In the genomic region with DNA sequence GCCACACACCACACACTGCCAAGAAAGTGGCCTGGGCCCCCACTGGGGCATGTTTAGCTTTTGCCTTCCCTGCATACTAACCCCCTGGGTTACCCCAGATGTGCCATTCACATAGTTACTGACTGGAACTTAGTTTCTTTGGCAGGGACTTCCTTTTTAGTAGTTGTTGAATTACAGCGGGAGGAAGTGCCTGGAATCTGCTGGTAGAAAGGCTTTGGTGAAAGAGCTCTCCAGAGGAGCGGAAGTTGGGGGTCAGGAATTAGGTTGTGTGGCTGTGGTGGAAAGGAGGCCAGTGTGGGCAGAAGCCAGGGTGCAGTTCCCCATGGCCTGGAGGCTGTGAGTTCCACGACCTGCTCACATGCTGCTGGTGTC, we compare ENCODE assay signal across 16 cellular contexts.
DNase-seq lines count a peak whose midpoint lies in the region; ATAC-seq, FAIRE-seq and TF ChIP-seq lines count a peak whose summit lies in the region.
"Had no signal": no experiment of that assay in that cellular context is flagged by ENCODE, and none has a peak within 500 bp of the region (broad histone marks: within the 10 kb centered on the region; RNA-seq: fewer than 3 reads in every experiment).

No MANE protein-coding gene starts in this region.

- CTCF ChIA-PET in CD4-positive, alpha-beta memory T cell (lab: Charles Lee; ENCODE audit: partially characterized antibody), result interaction anchor here (0.6 to 0.9 kb wide), 2 partner anchors 25 to 84 kb away, joined by 3 read pairs; no protein-coding TSS in a partner anchor
- CTCF ChIA-PET in naive thymus-derived CD4-positive, alpha-beta T cell (lab: Charles Lee), result no interaction called here

- no peak for TF ChIP-seq EP300 in gastroesophageal sphincter (IDR thresholded peaks at IDR 0.05)

- no peak overlapping the region for H3K4me3 ChIP-seq in BLaER1 treated with 17β-estradiol and CSF1 and Interleukin-3, amounts not matched to agents 10 nM and 100 nM
- no peak overlapping the region for H3K4me3 ChIP-seq in CD4-positive, alpha-beta memory T cell (ENCODE audit: low read length in 2 of 2)
- no peak overlapping the region for H3K4me3 ChIP-seq in naive thymus-derived CD4-positive, alpha-beta T cell (ENCODE audit: low read length)
- H3K4me3 ChIP-seq in gastroesophageal sphincter, result no peak overlapping the region

- TF ChIP-seq CTCF in gastroesophageal sphincter (IDR thresholded peaks at IDR 0.05), result no peak

- peaks cover 0 to 1% (median 0%) of the 10 kb centered on the region in 8 donors for H3K9me3 Mint-ChIP-seq in CD4-positive, alpha-beta memory T cell
- H3K9me3 Mint-ChIP-seq in activated T-helper 1 cell treated with anti-CD3 and anti-CD28 coated beads, Interleukin-12 subunit alpha, Interleukin-12 subunit beta, Interleukin-2, Interleukin-4 antibody, amounts not matched to agents 30 ng/mL and 10 ng/mL and 1 ng/mL, durations not matched to agents 14 hours and 24 hours and 36 hours, result no peaks in the 10 kb centered on the region
- no peaks in the 10 kb centered on the region for H3K9me3 Mint-ChIP-seq in naive thymus-derived CD4-positive, alpha-beta T cell
- H3K9me3 Mint-ChIP-seq: activated naive CD8-positive, alpha-beta T cell treated with anti-CD3 and anti-CD28 coated beads, Interleukin-2, amount 10 ng/mL, durations not matched to agents 7 days and 5 days; stimulated activated naive B cell treated with anti-CD40 and anti-IgM and Interleukin-4, amounts not matched to agents 10 μg/mL and 1 μg/mL and 100 μg/mL, for 72 hours had no signal

- H3K27me3 Mint-ChIP-seq in CD4-positive, alpha-beta memory T cell, result no peaks in the 10 kb centered on the region
- H3K27me3 Mint-ChIP-seq in activated T-helper 1 cell treated with anti-CD3 and anti-CD28 coated beads, Interleukin-12 subunit alpha, Interleukin-12 subunit beta, Interleukin-2, Interleukin-4 antibody, amounts not matched to agents 30 ng/mL and 10 ng/mL and 1 ng/mL, durations not matched to agents 14 hours and 24 hours and 36 hours (ENCODE audit: insufficient read depth), result no peaks in the 10 kb centered on the region
- H3K27me3 Mint-ChIP-seq in naive thymus-derived CD4-positive, alpha-beta T cell, result no peaks in the 10 kb centered on the region
- H3K27me3 Mint-ChIP-seq: activated naive CD8-positive, alpha-beta T cell treated with anti-CD3 and anti-CD28 coated beads, Interleukin-2, amount 10 ng/mL, durations not matched to agents 7 days and 5 days; stimulated activated naive B cell treated with anti-CD40 and anti-IgM and Interleukin-4, amounts not matched to agents 10 μg/mL and 1 μg/mL and 100 μg/mL, for 72 hours had no signal

- peaks cover 96 to 100% (median 98%) of the 10 kb centered on the region in 11 experiments for H3K36me3 ChIP-seq in BLaER1 treated with 17β-estradiol and CSF1 and Interleukin-3, amounts not matched to agents 10 nM and 100 nM
- H3K36me3 ChIP-seq in CD4-positive, alpha-beta memory T cell (ENCODE audit: insufficient read depth, low read length), result peaks cover 84% of the 10 kb centered on the region
- peaks cover 16 to 94% (median 55%) of the 10 kb centered on the region in 3 experiments for H3K36me3 ChIP-seq in naive thymus-derived CD4-positive, alpha-beta T cell (ENCODE audit: control insufficient read depth in 2 of 3, insufficient read depth in 3 of 3, low read length in 3 of 3)
- peaks cover 0 to 100% of the 10 kb centered on the region in 2 donors for H3K36me3 ChIP-seq in gastroesophageal sphincter

- no peaks in the 10 kb centered on the region for H3K9me3 ChIP-seq in BLaER1 treated with 17β-estradiol and CSF1 and Interleukin-3, amounts not matched to agents 10 nM and 100 nM (replicated peaks in 1 of 11)
- no peaks in the 10 kb centered on the region for H3K9me3 ChIP-seq in CD4-positive, alpha-beta memory T cell (ENCODE audit: control insufficient read depth in 1 of 2, low read length in 2 of 2)
- no peaks in the 10 kb centered on the region for H3K9me3 ChIP-seq in naive thymus-derived CD4-positive, alpha-beta T cell (ENCODE audit: control insufficient read depth in 2 of 3, low read length in 3 of 3)
- no peaks in the 10 kb centered on the region for H3K9me3 ChIP-seq in gastroesophageal sphincter

- peaks cover 51 to 80% of the 10 kb centered on the region in 2 donors for H3K36me3 Mint-ChIP-seq in CD4-positive, alpha-beta memory T cell
- H3K36me3 Mint-ChIP-seq in activated T-helper 1 cell treated with anti-CD3 and anti-CD28 coated beads, Interleukin-12 subunit alpha, Interleukin-12 subunit beta, Interleukin-2, Interleukin-4 antibody, amounts not matched to agents 30 ng/mL and 10 ng/mL and 1 ng/mL, durations not matched to agents 14 hours and 24 hours and 36 hours (ENCODE audit: low read depth), result peaks cover 26% of the 10 kb centered on the region
- peaks cover 0 to 51% (median 25%) of the 10 kb centered on the region in 5 donors for H3K36me3 Mint-ChIP-seq in naive thymus-derived CD4-positive, alpha-beta T cell

- ATAC-seq in naive thymus-derived CD4-positive, alpha-beta T cell, result peak; percentile 21
- no peak for ATAC-seq in gastroesophageal sphincter

- peak overlapping the region in 3 of 8 donors; percentile 32 to 86 (median 69) for H3K4me3 Mint-ChIP-seq in CD4-positive, alpha-beta memory T cell
- peak overlapping the region; percentile 22 for H3K4me3 Mint-ChIP-seq in activated T-helper 1 cell treated with anti-CD3 and anti-CD28 coated beads, Interleukin-12 subunit alpha, Interleukin-12 subunit beta, Interleukin-2, Interleukin-4 antibody, amounts not matched to agents 30 ng/mL and 10 ng/mL and 1 ng/mL, durations not matched to agents 14 hours and 24 hours and 36 hours
- H3K4me3 Mint-ChIP-seq in naive thymus-derived CD4-positive, alpha-beta T cell, result peak overlapping the region in 3 of 10 donors; percentile 36 to 62 (median 60)
- H3K4me3 Mint-ChIP-seq: activated naive CD8-positive, alpha-beta T cell treated with anti-CD3 and anti-CD28 coated beads, Interleukin-2, amount 10 ng/mL, durations not matched to agents 7 days and 5 days; stimulated activated naive B cell treated with anti-CD40 and anti-IgM and Interleukin-4, amounts not matched to agents 10 μg/mL and 1 μg/mL and 100 μg/mL, for 72 hours had no signal

- no peak for FAIRE-seq in H54 (lab: Jason Lieb, UNC)
- FAIRE-seq: keratinocyte had no signal

- TF ChIP-seq POLR2A in gastroesophageal sphincter (IDR thresholded peaks at IDR 0.05) (no peak), H54 (IDR thresholded peaks at IDR 0.05; ENCODE audit: low read depth, low read length) (no peak)

- H3K9ac ChIP-seq in BLaER1 treated with 17β-estradiol and CSF1 and Interleukin-3, amounts not matched to agents 10 nM and 100 nM, result no peak overlapping the region; a peak in 1 of 22 replicates

- WGBS in gastroesophageal sphincter (ENCODE audit: low coverage in 1 of 2), 2 donors, result 75 to 89% methylated on average over 1 to 3 of the region's 3 CpGs

- H4K20me1 ChIP-seq in BLaER1 treated with 17β-estradiol and CSF1 and Interleukin-3, amounts not matched to agents 10 nM and 100 nM, result peaks cover 57 to 100% (median 93%) of the 10 kb centered on the region in 11 experiments

- peak overlapping the region in 4 of 7 donors; percentile 64 to 91 (median 84) for H3K27ac Mint-ChIP-seq in CD4-positive, alpha-beta memory T cell
- peak overlapping the region; percentile 85 for H3K27ac Mint-ChIP-seq in activated T-helper 1 cell treated with anti-CD3 and anti-CD28 coated beads, Interleukin-12 subunit alpha, Interleukin-12 subunit beta, Interleukin-2, Interleukin-4 antibody, amounts not matched to agents 30 ng/mL and 10 ng/mL and 1 ng/mL, durations not matched to agents 14 hours and 24 hours and 36 hours
- peak overlapping the region in 4 of 9 donors; percentile 67 to 77 (median 72) for H3K27ac Mint-ChIP-seq in naive thymus-derived CD4-positive, alpha-beta T cell
- H3K27ac Mint-ChIP-seq: stimulated activated naive B cell treated with anti-CD40 and anti-IgM and Interleukin-4, amounts not matched to agents 10 μg/mL and 1 μg/mL and 100 μg/mL, for 72 hours had no signal

- peaks cover 19 to 89% (median 33%) of the 10 kb centered on the region in 4 donors for H3K4me1 Mint-ChIP-seq in CD4-positive, alpha-beta memory T cell
- H3K4me1 Mint-ChIP-seq in activated T-helper 1 cell treated with anti-CD3 and anti-CD28 coated beads, Interleukin-12 subunit alpha, Interleukin-12 subunit beta, Interleukin-2, Interleukin-4 antibody, amounts not matched to agents 30 ng/mL and 10 ng/mL and 1 ng/mL, durations not matched to agents 14 hours and 24 hours and 36 hours (ENCODE audit: low read depth), result peaks cover 16% of the 10 kb centered on the region
- peaks cover 27 to 85% (median 66%) of the 10 kb centered on the region in 7 donors for H3K4me1 Mint-ChIP-seq in naive thymus-derived CD4-positive, alpha-beta T cell

- H3K27ac ChIP-seq in BLaER1 treated with 17β-estradiol and CSF1 and Interleukin-3, amounts not matched to agents 10 nM and 100 nM, result peak overlapping the region in 6 of 11 experiments; percentile 10 to 43 (median 26); a peak in 8 of 22 replicates
- no peak overlapping the region for H3K27ac ChIP-seq in CD4-positive, alpha-beta memory T cell (ENCODE audit: low read depth, low read length)
- H3K27ac ChIP-seq in naive thymus-derived CD4-positive, alpha-beta T cell (ENCODE audit: low read depth, low read length), result no peak overlapping the region
- peak overlapping the region in 1 of 4 donors; percentile 1 for H3K27ac ChIP-seq in gastroesophageal sphincter

- POLR2A ChIA-PET in CD4-positive, alpha-beta memory T cell (lab: Charles Lee; ENCODE audit: partially characterized antibody), result interaction anchor here (2.1 to 3.6 kb wide), 2 partner anchors 10 to 19 kb away, joined by 7 to 13 read pairs; no protein-coding TSS in a partner anchor
- POLR2A ChIA-PET in naive thymus-derived CD4-positive, alpha-beta T cell (lab: Charles Lee), result no interaction called here

- H3K4me1 ChIP-seq in BLaER1 treated with 17β-estradiol and CSF1 and Interleukin-3, amounts not matched to agents 10 nM and 100 nM, result peaks cover 20 to 32% (median 27%) of the 10 kb centered on the region in 10 experiments
- peaks cover 42% of the 10 kb centered on the region for H3K4me1 ChIP-seq in CD4-positive, alpha-beta memory T cell (ENCODE audit: insufficient read depth, low read length)
- H3K4me1 ChIP-seq in naive thymus-derived CD4-positive, alpha-beta T cell (ENCODE audit: control insufficient read depth in 2 of 2, insufficient read depth in 2 of 2, low read length in 2 of 2), result peaks cover 13 to 50% of the 10 kb centered on the region in 2 donors
- peaks cover 0 to 36% (median 4%) of the 10 kb centered on the region in 3 donors for H3K4me1 ChIP-seq in gastroesophageal sphincter

- DNase-seq in CD4-positive, alpha-beta memory T cell, result peak in 1 of 5 donors; percentile 22
- no peak for DNase-seq in activated T-helper 1 cell treated with anti-CD3 and anti-CD28 coated beads, Interleukin-12 subunit alpha, Interleukin-12 subunit beta, Interleukin-2, Interleukin-4 antibody, amounts not matched to agents 30 ng/mL and 10 ng/mL and 1 ng/mL, durations not matched to agents 14 hours and 24 hours and 36 hours (ENCODE audit: low spot score)
- DNase-seq in naive thymus-derived CD4-positive, alpha-beta T cell, result peak in 1 of 9 donors; percentile 6
- no peak for DNase-seq in NCI-H2227 treated with DMSO at 0.1 percent for 48 hours (lab: John Stamatoyannopoulos, UW)
- DNase-seq in H54 (ENCODE audit: insufficient read length, low spot score), result no peak
- DNase-seq: activated CD4-positive, alpha-beta T cell treated with anti-CD3 and anti-CD28 coated beads, Interleukin-2, amount 50 U/mL, for 4 hours; activated naive CD8-positive, alpha-beta T cell treated with anti-CD3 and anti-CD28 coated beads, Interleukin-2, amount 10 ng/mL, durations not matched to agents 7 days and 5 days; central memory CD4-positive, alpha-beta T cell; GDM1; NCI-H1694; NCI-H526; stimulated activated CD4-positive, alpha-beta T cell treated with anti-CD3 and anti-CD28 coated beads, Interleukin-4, amount 100 ng/mL, for 24 hours; stimulated activated naive B cell treated with anti-CD40 and anti-IgM and Interleukin-4, amounts not matched to agents 10 μg/mL and 1 μg/mL and 100 μg/mL, for 72 hours had no signal

- intact Hi-C loops in CD4-positive, alpha-beta memory T cell (cut with micrococcal nuclease), result no loop called here
- intact Hi-C loops in activated T-helper 1 cell treated with anti-CD3 and anti-CD28 coated beads, Interleukin-12 subunit alpha, Interleukin-12 subunit beta, Interleukin-2, Interleukin-4 antibody, amounts not matched to agents 30 ng/mL and 10 ng/mL and 1 ng/mL, durations not matched to agents 14 hours and 24 hours and 36 hours (cut with micrococcal nuclease), result no loop called here
- intact Hi-C loops in naive thymus-derived CD4-positive, alpha-beta T cell (cut with micrococcal nuclease), result no loop called here

- H3K27me3 ChIP-seq in BLaER1 treated with 17β-estradiol and CSF1 and Interleukin-3, amounts not matched to agents 10 nM and 100 nM, result no peaks in the 10 kb centered on the region
- H3K27me3 ChIP-seq in CD4-positive, alpha-beta memory T cell (ENCODE audit: insufficient read depth, low read length), result no peaks in the 10 kb centered on the region
- no peaks in the 10 kb centered on the region for H3K27me3 ChIP-seq in naive thymus-derived CD4-positive, alpha-beta T cell (ENCODE audit: control insufficient read depth in 2 of 2, insufficient read depth in 2 of 2, low read length in 2 of 2)
- H3K27me3 ChIP-seq in gastroesophageal sphincter, result no peaks in the 10 kb centered on the region

- H3K4me2 ChIP-seq in BLaER1 treated with 17β-estradiol and CSF1 and Interleukin-3, amounts not matched to agents 10 nM and 100 nM, result peak overlapping the region in 8 of 11 experiments; percentile 9 to 68 (median 47); a peak in 13 of 22 replicates

Comparison
In these comparisons a context has a peak if more than half of its experiments do, and no peak if none do; other contexts are left out.
1. H3K27ac ChIP-seq: peak in BLaER1 treated with 17β-estradiol and CSF1 and Interleukin-3, amounts not matched to agents 10 nM and 100 nM (6 of 11); none in CD4-positive, alpha-beta memory T cell (single experiment) and naive thymus-derived CD4-positive, alpha-beta T cell (single experiment).